Comparison of ENCODE assay signal across 8 cellular contexts in the genomic region with DNA sequence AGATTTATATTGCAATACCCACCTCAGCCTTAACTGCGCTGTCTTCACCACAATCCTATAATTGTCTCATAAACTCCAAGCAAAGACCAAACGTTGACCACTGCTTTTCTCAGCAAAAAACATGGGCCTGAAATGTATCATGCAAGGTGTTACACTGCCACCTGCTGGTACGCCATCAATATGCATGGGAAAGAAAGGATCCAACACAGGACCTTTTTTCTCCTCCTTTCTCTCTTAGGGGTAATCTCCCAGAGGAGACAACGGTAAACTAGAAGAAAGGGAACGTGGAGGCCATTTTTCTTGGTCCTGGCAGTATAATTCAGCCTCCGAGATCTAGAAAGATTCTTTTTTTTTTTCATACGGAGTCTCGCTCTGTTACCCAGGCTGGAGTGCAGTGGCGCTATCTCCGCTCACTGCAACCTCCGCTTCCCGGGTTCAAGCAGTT.
DNase-seq lines count a peak whose midpoint lies in the region; ATAC-seq, FAIRE-seq and TF ChIP-seq lines count a peak whose summit lies in the region.

No MANE protein-coding gene starts in this region.

- BruUV-seq in HepG2 (replicated peaks; lab: Mats Ljungman, UMichigan), result no TSS peak

- no peaks in the 10 kb centered on the region for H3K9me3 ChIP-seq in HepG2 (ENCODE audit: low read length)

- H3K4me3 ChIP-seq in HepG2 (replicated peaks in 1 of 3; ENCODE audit: insufficient read depth in 1 of 3, low read depth in 2 of 3, low read length in 3 of 3), result no peak overlapping the region

- no peaks in the 10 kb centered on the region for H3K79me2 ChIP-seq in HepG2 (ENCODE audit: insufficient read depth, low read length)

- CTCF ChIA-PET in HepG2 (lab: Yijun Ruan, JAX; ENCODE audit: low intra/inter-chr PET ratio, low total read pairs), result interaction anchor here (1.0 to 4.0 kb wide), 7 partner anchors 12 to 640 kb away, joined by 3 to 66 read pairs (median 5); partner anchors contain the start of gene MPP7

- peaks cover 44% of the 10 kb centered on the region for H3K4me1 ChIP-seq in HepG2 (ENCODE audit: insufficient read depth, low read length)

- H3K27ac ChIP-seq in HepG2 (ENCODE audit: extremely low read length, insufficient read depth, low read length), result no peak overlapping the region

- in situ Hi-C loops in HepG2 (cut with HindIII; ENCODE audit: extremely low pct_ligation_motif_present, low pct_unique_long_range_greater_than_20kb), result loop anchor here (5.0 to 25.0 kb wide), 3 partner anchors 120 to 820 kb away; partner anchors contain the start of gene MKX

- peak; percentile 96 for TF ChIP-seq RAD21 in HepG2 (CRISPR knock-in tag; IDR thresholded peaks at IDR 0.05)

- intact Hi-C loops in HepG2 (cut with micrococcal nuclease; ENCODE audit: unreplicated experiment), result loop anchor here (1.0 to 5.0 kb wide), 7 partner anchors 15 to 825 kb away; no protein-coding TSS in a partner anchor

- no peaks in the 10 kb centered on the region for H3K36me3 ChIP-seq in HepG2 (replicated peaks in 1 of 2; ENCODE audit: control insufficient read depth in 1 of 2, insufficient read depth in 2 of 2, low read length in 2 of 2)

- H3K4me2 ChIP-seq in HepG2 (ENCODE audit: low read depth, low read length), result peak overlapping the region; percentile 43

- WGBS in HepG2 (ENCODE audit: low lambda C conversion rate), result 38% methylated on average over 12 of the region's 12 CpGs

- H3K27me3 ChIP-seq in HepG2 (ENCODE audit: control insufficient read depth in 1 of 2, insufficient read depth in 2 of 2, low read length in 2 of 2), result no peaks in the 10 kb centered on the region; a peak in 1 of 5 replicates

- no peak for TF ChIP-seq POLR2A in HepG2 (IDR thresholded peaks at IDR 0.05; ENCODE audit: insufficient read depth in 1 of 2, low read depth in 2 of 2, low read length in 2 of 2)

- no peaks in the 10 kb centered on the region for H4K20me1 ChIP-seq in HepG2 (ENCODE audit: insufficient read depth, low read length)

- TF ChIP-seq EP300 in HepG2 (IDR thresholded peaks at IDR 0.05; ENCODE audit: low read depth in 2 of 2, low read length in 2 of 2) (peak in 1 of 2 experiments; percentile 38; a peak in 1 of 4 replicates), HepG2 (CRISPR knock-in tag; IDR thresholded peaks at IDR 0.05; ENCODE audit: borderline replicate concordance) (no peak)

- peak; percentile 95 for TF ChIP-seq CTCF in HepG2 (CRISPR knock-in tag; IDR thresholded peaks at IDR 0.05)

- POLR2A ChIA-PET in HepG2 (lab: Yijun Ruan, JAX), result interaction anchor here (3.1 kb wide), 1 partner anchor 79 kb away, joined by 30 read pairs; the partner anchor contains the start of gene MPP7

- ATAC-seq in GM18870 (IDR thresholded peaks at IDR 0.05; ENCODE audit: unreplicated experiment) (peak; percentile 91), HG03432 (IDR thresholded peaks at IDR 0.05; ENCODE audit: unreplicated experiment) (peak; percentile 89), HepG2 (peak; percentile 91)

- no peak overlapping the region for H2AFZ ChIP-seq in HepG2 (ENCODE audit: low read length)

- DNase-seq in AG08395 (ENCODE audit: low spot score), result peak; percentile 76
- peak; percentile 42 for DNase-seq in NCI-H510A (lab: John Stamatoyannopoulos, UW)
- peak; percentile 72 to 85 for DNase-seq in activated CD4-positive, alpha-beta T cell treated with anti-CD3 and anti-CD28 coated beads for 4 hours
- peak; percentile 88 for DNase-seq in HepG2 (ENCODE audit: low spot score)
- peak; percentile 60 to 76 (median 75) for DNase-seq in stimulated activated CD4-positive, alpha-beta T cell treated with anti-CD3 and anti-CD28 coated beads, TNF-alpha, amount 100 ng/mL, for 24 hours (ENCODE audit: low read depth in 3 of 3)

- peak; percentile 64 for FAIRE-seq in colon (lab: Jason Lieb, UNC)
- FAIRE-seq in HepG2 (lab: Jason Lieb, UNC), result peak; percentile 92

- no peak overlapping the region for H3K9ac ChIP-seq in HepG2 (ENCODE audit: insufficient read depth, low read depth, low read length)

TF ChIP-seq in HepG2, 621 proteins besides CTCF, POLR2A, EP300 and RAD21 (continues in another document):
- peak; percentile 21 for TF ChIP-seq TEAD3 (CRISPR knock-in tag; optimal IDR thresholded peaks at IDR 0.05; ENCODE audit: borderline replicate concordance)
- no peak for TF ChIP-seq NONO (IDR thresholded peaks at IDR 0.05)
- TF ChIP-seq NONO (CRISPR knock-in tag; conservative IDR thresholded peaks at IDR 0.05), result no peak
- TF ChIP-seq ZNF24 (IDR thresholded peaks at IDR 0.05), result 0 out of 2 replicates have a peak, but pooled peaks have one; percentile 28
- TF ChIP-seq HOXA5 (CRISPR knock-in tag; IDR thresholded peaks at IDR 0.05), result peak; percentile 70; the same call in 1 of the 2 replicates
- TF ChIP-seq ZNF510 (CRISPR knock-in tag; IDR thresholded peaks at IDR 0.05; ENCODE audit: low read depth), result no peak
- no peak for TF ChIP-seq PRMT3 (CRISPR knock-in tag; IDR thresholded peaks at IDR 0.05; ENCODE audit: borderline replicate concordance, low read depth)
- TF ChIP-seq ZNF644 (CRISPR knock-in tag; IDR thresholded peaks at IDR 0.05; ENCODE audit: low read depth), result peak; percentile 46; the same call in 1 of the 2 replicates
- 0 out of 2 replicates have a peak, but pooled peaks have one; percentile 43 for TF ChIP-seq ELF3 (CRISPR knock-in tag; IDR thresholded peaks at IDR 0.05)
- TF ChIP-seq MIER3 (CRISPR knock-in tag; IDR thresholded peaks at IDR 0.05; ENCODE audit: borderline replicate concordance), result no peak
- 0 out of 2 replicates have a peak, but pooled peaks have one; percentile 24 for TF ChIP-seq ZSCAN25 (CRISPR knock-in tag; IDR thresholded peaks at IDR 0.05)
- TF ChIP-seq IRF2 (CRISPR knock-in tag; IDR thresholded peaks at IDR 0.05), result peak; percentile 68; the same call in 1 of the 2 replicates
- TF ChIP-seq, protein P1, sequence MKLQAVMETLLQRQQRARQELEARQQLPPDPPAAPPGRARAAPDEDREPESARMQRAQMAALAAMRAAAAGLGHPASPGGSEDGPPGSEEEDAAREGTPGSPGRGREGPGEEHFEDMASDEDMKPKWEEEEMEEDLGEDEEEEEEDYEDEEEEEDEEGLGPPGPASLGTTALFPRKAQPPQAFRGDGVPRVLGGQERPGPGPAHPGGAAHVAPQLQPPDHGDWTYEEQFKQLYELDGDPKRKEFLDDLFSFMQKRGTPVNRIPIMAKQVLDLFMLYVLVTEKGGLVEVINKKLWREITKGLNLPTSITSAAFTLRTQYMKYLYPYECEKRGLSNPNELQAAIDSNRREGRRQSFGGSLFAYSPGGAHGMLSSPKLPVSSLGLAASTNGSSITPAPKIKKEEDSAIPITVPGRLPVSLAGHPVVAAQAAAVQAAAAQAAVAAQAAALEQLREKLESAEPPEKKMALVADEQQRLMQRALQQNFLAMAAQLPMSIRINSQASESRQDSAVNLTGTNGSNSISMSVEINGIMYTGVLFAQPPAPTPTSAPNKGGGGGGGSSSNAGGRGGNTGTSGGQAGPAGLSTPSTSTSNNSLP (IDR thresholded peaks at IDR 0.05; ENCODE audit: low read depth, low read length), result peak; percentile 87
- 0 out of 2 replicates have a peak, but pooled peaks have one; percentile 15 for TF ChIP-seq ZBED4 (CRISPR knock-in tag; IDR thresholded peaks at IDR 0.05; ENCODE audit: borderline replicate concordance)
- TF ChIP-seq ZNF672 (CRISPR knock-in tag; IDR thresholded peaks at IDR 0.05), result no peak
- 0 out of 2 replicates have a peak, but pooled peaks have one; percentile 35 for TF ChIP-seq PHF8 (CRISPR knock-in tag; IDR thresholded peaks at IDR 0.05)
- 0 out of 2 replicates have a peak, but pooled peaks have one; percentile 57 for TF ChIP-seq ZNF337 (CRISPR knock-in tag; IDR thresholded peaks at IDR 0.05; ENCODE audit: borderline replicate concordance, low read depth)
- no peak for TF ChIP-seq EED (CRISPR knock-in tag; IDR thresholded peaks at IDR 0.05)
- TF ChIP-seq YEATS2 (CRISPR knock-in tag; IDR thresholded peaks at IDR 0.05; ENCODE audit: borderline replicate concordance), result peak; percentile 37; the same call in 1 of the 2 replicates
- no peak for TF ChIP-seq MYC (CRISPR knock-in tag; IDR thresholded peaks at IDR 0.05; ENCODE audit: borderline replicate concordance)
